ENCODE assay signal across 11 cellular contexts in genomic region chr10:113111900-113112853, GRCh38.
DNase-seq lines count a peak whose midpoint lies in the region; ATAC-seq and TF ChIP-seq lines count a peak whose summit lies in the region.
"Had no signal": no experiment of that assay in that cellular context is flagged by ENCODE, and none has a peak within 500 bp of the region (broad histone marks: within the 10 kb centered on the region; RNA-seq: fewer than 3 reads in every experiment).

No MANE protein-coding gene starts in this region.

- H3K4me1 ChIP-seq in GM23248 (ENCODE audit: insufficient read depth) (peaks cover 15% of the 10 kb centered on the region), Panc1 (ENCODE audit: control insufficient read depth, insufficient read depth, low read length) (peaks cover 51% of the 10 kb centered on the region), gastrocnemius medialis (peaks cover 0 to 5% of the 10 kb centered on the region in 2 donors)

- H3K79me2 ChIP-seq in GM23248 (ENCODE audit: insufficient read depth): peaks cover 85% of the 10 kb centered on the region

- no peaks in the 10 kb centered on the region for H4K20me1 ChIP-seq in GM23248 (ENCODE audit: insufficient read depth)

- H3K27ac ChIP-seq in GM23248: peak overlapping the region; percentile 32
- H3K27ac ChIP-seq in Panc1 (ENCODE audit: low read length): peak overlapping the region; percentile 3; the same call in 1 of the 2 replicates
- H3K27ac ChIP-seq in gastrocnemius medialis: no peak overlapping the region

- no peak for ATAC-seq in Panc1
- peak; percentile 59 to 84 for ATAC-seq in gastrocnemius medialis
- ATAC-seq in GM18873 (IDR thresholded peaks at IDR 0.05; ENCODE audit: low FRiP score, unreplicated experiment): no peak
- no peak for ATAC-seq in HG02970 (IDR thresholded peaks at IDR 0.05; ENCODE audit: low FRiP score, unreplicated experiment)

- no peak overlapping the region for H2AFZ ChIP-seq in GM23248

- H3K4me3 ChIP-seq in GM23248: no peak overlapping the region
- no peak overlapping the region for H3K4me3 ChIP-seq in Panc1 (ENCODE audit: low read depth in 2 of 2, low read length in 2 of 2)
- H3K4me3 ChIP-seq in foreskin fibroblast (ENCODE audit: low read depth in 1 of 2, low read length in 2 of 2): no peak overlapping the region
- no peak overlapping the region for H3K4me3 ChIP-seq in gastrocnemius medialis

- TF ChIP-seq CTCF in Panc1 (IDR thresholded peaks at IDR 0.05) (no peak), foreskin fibroblast (IDR thresholded peaks at IDR 0.05; ENCODE audit: low read depth, low read length) (no peak), gastrocnemius medialis (IDR thresholded peaks at IDR 0.05 in 4 of 5, conservative IDR thresholded peaks at IDR 0.05 in 1 of 5) (no peak)

- CTCF ChIA-PET in Panc1 (lab: Charles Lee): no interaction called here

- no peaks in the 10 kb centered on the region for H3K9me3 ChIP-seq in GM23248 (ENCODE audit: low read depth)
- no peaks in the 10 kb centered on the region for H3K9me3 ChIP-seq in Panc1 (ENCODE audit: control insufficient read depth, insufficient read depth, low read depth, low read length)
- H3K9me3 ChIP-seq in gastrocnemius medialis: no peaks in the 10 kb centered on the region

- 34% methylated on average over 12 of the region's 12 CpGs for WGBS in GM23248 (ENCODE audit: low coverage in 1 of 2, low lambda C conversion rate in 2 of 2, missing lambda C conversion rate in 2 of 2), 2 experiments

- H3K9ac ChIP-seq in GM23248: no peak overlapping the region

- H3K4me2 ChIP-seq in GM23248 (ENCODE audit: unreplicated experiment): no peak overlapping the region

- POLR2A ChIA-PET in Panc1 (lab: Charles Lee): interaction anchor here (0.6 kb wide), 1 partner anchor 73 kb away, joined by 4 read pairs; no protein-coding TSS in a partner anchor

- H3K36me3 ChIP-seq in GM23248 (ENCODE audit: low read depth) (no peaks in the 10 kb centered on the region), Panc1 (ENCODE audit: control insufficient read depth, insufficient read depth, low read length) (no peaks in the 10 kb centered on the region; the same call in 1 of the 2 replicates), gastrocnemius medialis (no peaks in the 10 kb centered on the region)

- H3F3A ChIP-seq in GM23248 (ENCODE audit: insufficient read depth): no peaks in the 10 kb centered on the region

- DNase-seq in GM23248 (peak; percentile 90), Panc1 (ENCODE audit: low read depth, low spot score) (no peak), foreskin fibroblast (peak; percentile 78 to 90), gastrocnemius medialis (peak; percentile 30 to 48), ecto neural progenitor cell (ENCODE audit: low spot score) (no peak), NCI-H524 treated with DMSO at 0.1 percent for 48 hours (lab: John Stamatoyannopoulos, UW) (no peak)
- DNase-seq: activated CD8-positive, alpha-beta memory T cell treated with anti-CD3 and anti-CD28 coated beads, Interleukin-2, amount 50 U/mL, for 48 hours; DND-41; T-helper 2 cell had no signal

- no peak for TF ChIP-seq POLR2A in gastrocnemius medialis (IDR thresholded peaks at IDR 0.05)

- no TSS peak for BruUV-seq in Panc1 (replicated peaks; lab: Mats Ljungman, UMichigan)

- H3K9me2 ChIP-seq in GM23248 (ENCODE audit: insufficient read depth): no peaks in the 10 kb centered on the region

- H3K27me3 ChIP-seq in GM23248 (replicated peaks; ENCODE audit: insufficient read depth) (no peaks in the 10 kb centered on the region), Panc1 (ENCODE audit: control insufficient read depth, insufficient read depth, low read length) (no peaks in the 10 kb centered on the region), gastrocnemius medialis (no peaks in the 10 kb centered on the region)

- intact Hi-C loops in Panc1 (cut with micrococcal nuclease; ENCODE audit: unreplicated experiment) (no loop called here), gastrocnemius medialis (cut with DNase I; ENCODE audit: low total_unique reads) (no loop called here)

- in situ Hi-C loops in GM23248 (cut with MboI) (loop anchor here (25.0 kb wide), 1 partner anchor 550 kb away; no protein-coding TSS in a partner anchor), Panc1 (cut with HindIII; ENCODE audit: low pct_unique_long_range_greater_than_20kb, low sequenced_read_pairs) (no loop called here), gastrocnemius medialis (cut with MboI; ENCODE audit: low sequenced_read_pairs in 4 of 4) (loop anchor here in 1 of 4 donors (25.0 kb wide), 1 partner anchor 375 kb away; no protein-coding TSS in a partner anchor)

Comparison
In these comparisons a context has a peak if more than half of its experiments do, and no peak if none do; other contexts are left out.
1. DNase-seq: peak in GM23248 (single experiment), foreskin fibroblast (2 of 2) and gastrocnemius medialis (2 of 2); none in Panc1 (single experiment), ecto neural progenitor cell (single experiment) and NCI-H524 treated with DMSO at 0.1 percent for 48 hours (single experiment).
2. H3K27ac ChIP-seq: peak in GM23248 (single experiment) and Panc1 (single experiment); none in gastrocnemius medialis (0 of 4).
3. ATAC-seq: peak in gastrocnemius medialis (2 of 2); none in Panc1 (single experiment), GM18873 (single experiment) and HG02970 (single experiment).